Comparison of ENCODE assay signal across 8 cellular contexts in genomic region chr6:44338228-44339122, GRCh38. TPM values are rescaled to one million over a fixed set of nuclear protein-coding genes. Genes with fewer than 3 reads are reported as not detected.
A peak's percentile ranks its signal among the peaks of the same experiment; 100 is the strongest.
DNase-seq lines count a peak whose midpoint lies in the region; ATAC-seq and TF ChIP-seq lines count a peak whose summit lies in the region.

No MANE protein-coding gene starts in this region.

- H3K27me3 ChIP-seq in right lobe of liver = no peaks in the 10 kb centered on the region

- peak; percentile 74 for ATAC-seq in HG03196 (IDR thresholded peaks at IDR 0.05; ENCODE audit: unreplicated experiment)
- peak; percentile 87 to 91 (median 90) for ATAC-seq in right lobe of liver
- no peak for ATAC-seq in GM18517 (IDR thresholded peaks at IDR 0.05; ENCODE audit: unreplicated experiment)

- 0% methylated on average over 11 of the region's 11 CpGs for WGBS in right lobe of liver (ENCODE audit: insufficient coverage, low coverage, low lambda C conversion rate, missing lambda C conversion rate)

- H3K27ac ChIP-seq in right lobe of liver = peak overlapping the region in 1 of 3 donors; percentile 45

- no peaks in the 10 kb centered on the region for H3K36me3 ChIP-seq in right lobe of liver

- no peaks in the 10 kb centered on the region for H3K9me3 ChIP-seq in right lobe of liver

- H3K4me3 ChIP-seq in choroid plexus epithelial cell (ENCODE audit: low read depth, low read length) (no peak overlapping the region), right lobe of liver (no peak overlapping the region)

- DNase-seq in GDM1 (lab: John Stamatoyannopoulos, UW) (peak; percentile 36), NCI-H524 (lab: John Stamatoyannopoulos, UW) (peak; percentile 68 to 77), choroid plexus epithelial cell (ENCODE audit: low read depth) (peak; percentile 73), right lobe of liver (peak in 1 of 3 donors; percentile 65)
- peak; percentile 45 to 73 for DNase-seq in activated CD4-positive, alpha-beta T cell treated with anti-CD3 and anti-CD28 coated beads for 4 hours
- DNase-seq in stimulated activated CD4-positive, alpha-beta T cell treated with anti-CD3 and anti-CD28 coated beads, TNF-alpha, amount 100 ng/mL, for 4 hours (ENCODE audit: low read depth in 3 of 3) = peak; percentile 26 to 43 (median 42)

- peak; percentile 84 for TF ChIP-seq CTCF in choroid plexus epithelial cell (conservative IDR thresholded peaks at IDR 0.05; ENCODE audit: low read depth, low read length)
- peak; percentile 70 to 82 (median 78) for TF ChIP-seq CTCF in right lobe of liver (IDR thresholded peaks at IDR 0.05)

- no peak for TF ChIP-seq POLR2A in right lobe of liver (IDR thresholded peaks at IDR 0.05)

- intact Hi-C loops in right lobe of liver (cut with DNase I) = loop anchor here (5.0 kb wide), 1 partner anchor 71 kb away; the partner anchor contains the start of gene NFKBIE (in 2 of the 2)

- H3K4me1 ChIP-seq in right lobe of liver = peaks cover 0 to 18% (median 0%) of the 10 kb centered on the region in 4 donors

RNA-seq across cellular contexts. Expression of gene SPATS1, which starts 4.0 kb away (rescaled TPM):
- not detected for total RNA-seq in right lobe of liver

RNA-seq across cellular contexts. Expression of gene AARS2, which starts 25.3 kb away (rescaled TPM):
- total RNA-seq in right lobe of liver = 1 to 10 TPM; 5.5 to 9.8 (median 7.0) TPM

RNA-seq across cellular contexts. Expression of gene CDC5L, which starts 49.0 kb away (rescaled TPM):
- total RNA-seq in right lobe of liver = 10 to 100 TPM in 5 of 6 experiments, 1 to 10 TPM in 1; 9.2 to 13.0 (median 11.2) TPM
